ENCODE assay signal across 10 cellular contexts in genomic region chr13:113410472-113411201, GRCh38. TPM values are rescaled to one million over a fixed set of nuclear protein-coding genes. Genes with fewer than 3 reads are reported as not detected.
DNase-seq lines count a peak whose midpoint lies in the region; ATAC-seq, FAIRE-seq and TF ChIP-seq lines count a peak whose summit lies in the region.
"Had no signal": no experiment of that assay in that cellular context is flagged by ENCODE, and none has a peak within 500 bp of the region (broad histone marks: within the 10 kb centered on the region; RNA-seq: fewer than 3 reads in every experiment).

No MANE protein-coding gene starts in this region.

- POLR2A ChIA-PET in HepG2 (lab: Yijun Ruan, JAX), result interaction anchor here (0.8 to 1.0 kb wide), 2 partner anchors 14 to 27 kb away, joined by 3 read pairs; no protein-coding TSS in a partner anchor
- POLR2A ChIA-PET in activated CD4-positive, alpha-beta memory T cell treated with anti-CD3 and anti-CD28 coated beads for 36 hours (lab: Charles Lee), result no interaction called here

- CTCF ChIA-PET in HepG2 (lab: Yijun Ruan, JAX; ENCODE audit: low intra/inter-chr PET ratio, low total read pairs), result no interaction called here
- CTCF ChIA-PET in activated CD4-positive, alpha-beta memory T cell treated with anti-CD3 and anti-CD28 coated beads for 36 hours (lab: Charles Lee), result no interaction called here

- no peaks in the 10 kb centered on the region for H3K4me1 Mint-ChIP-seq in activated CD4-positive, alpha-beta memory T cell treated with anti-CD3 and anti-CD28 coated beads for 36 hours (ENCODE audit: low read depth)

- 26% methylated on average over 11 of the region's 34 CpGs for WGBS in HepG2 (ENCODE audit: low lambda C conversion rate)

- H3K27me3 ChIP-seq in HepG2 (ENCODE audit: control insufficient read depth in 1 of 2, insufficient read depth in 2 of 2, low read length in 2 of 2) (peaks cover 21 to 74% of the 10 kb centered on the region in 2 experiments), vagina (no peaks in the 10 kb centered on the region)

- DNase-seq in Right ventricle myocardium superior, result peak; percentile 40
- no peak for DNase-seq in Right ventricle myocardium inferior (ENCODE audit: missing footprints)
- DNase-seq in astrocyte of the hippocampus (ENCODE audit: low read depth, low spot score), result peak; percentile 91
- peak; percentile 61 for DNase-seq in HepG2 (ENCODE audit: low spot score)
- no peak for DNase-seq in vagina (ENCODE audit: extremely low spot score in 2 of 2)
- no peak for DNase-seq in midbrain (lab: John Stamatoyannopoulos, UW)
- DNase-seq in putamen (ENCODE audit: low spot score), result no peak
- DNase-seq in activated CD4-positive, alpha-beta memory T cell treated with anti-CD3 and anti-CD28 coated beads for 36 hours, result no peak
- DNase-seq: nucleus accumbens had no signal

- no peak overlapping the region for H3K4me3 Mint-ChIP-seq in activated CD4-positive, alpha-beta memory T cell treated with anti-CD3 and anti-CD28 coated beads for 36 hours

- ATAC-seq in Right ventricle myocardium superior (ENCODE audit: poor library complexity) (no peak), Right ventricle myocardium inferior (no peak), HepG2 (peak; percentile 37)

- no peaks in the 10 kb centered on the region for H3K79me2 ChIP-seq in HepG2 (ENCODE audit: insufficient read depth, low read length)

- no peak for FAIRE-seq in HepG2 (lab: Jason Lieb, UNC)

- BruUV-seq in HepG2 (replicated peaks; lab: Mats Ljungman, UMichigan), result no TSS peak

- TF ChIP-seq CTCF in HepG2 (CRISPR knock-in tag; IDR thresholded peaks at IDR 0.05), result no peak
- TF ChIP-seq CTCF in vagina (IDR thresholded peaks at IDR 0.05), result no peak

- H3K4me1 ChIP-seq in HepG2 (ENCODE audit: insufficient read depth, low read length) (peaks cover 32% of the 10 kb centered on the region), vagina (peaks cover 36% of the 10 kb centered on the region)
- H3K4me1 ChIP-seq: HAP-1 had no signal

- no peak overlapping the region for H3K27ac Mint-ChIP-seq in activated CD4-positive, alpha-beta memory T cell treated with anti-CD3 and anti-CD28 coated beads for 36 hours

- H3K9me3 ChIP-seq in HepG2 (ENCODE audit: low read length) (no peaks in the 10 kb centered on the region), vagina (no peaks in the 10 kb centered on the region)
- H3K9me3 ChIP-seq: HAP-1 had no signal

- H3K9me3 Mint-ChIP-seq in activated CD4-positive, alpha-beta memory T cell treated with anti-CD3 and anti-CD28 coated beads for 36 hours, result peaks cover 2% of the 10 kb centered on the region

- intact Hi-C loops in Right ventricle myocardium superior (cut with DNase I), result no loop called here
- intact Hi-C loops in Right ventricle myocardium inferior (cut with DNase I), result loop anchor here (5.0 kb wide), 1 partner anchor 42 kb away; the partner anchor contains the start of gene ADPRHL1
- intact Hi-C loops in HepG2 (cut with micrococcal nuclease; ENCODE audit: unreplicated experiment), result no loop called here
- intact Hi-C loops in vagina (cut with DNase I), result no loop called here
- intact Hi-C loops in activated CD4-positive, alpha-beta memory T cell treated with anti-CD3 and anti-CD28 coated beads for 36 hours (cut with micrococcal nuclease), result no loop called here

- H3K27me3 Mint-ChIP-seq in activated CD4-positive, alpha-beta memory T cell treated with anti-CD3 and anti-CD28 coated beads for 36 hours, result peaks cover 4% of the 10 kb centered on the region

- TF ChIP-seq EP300 in HepG2 (IDR thresholded peaks at IDR 0.05; ENCODE audit: low read depth in 2 of 2, low read length in 2 of 2) (no peak), HepG2 (CRISPR knock-in tag; IDR thresholded peaks at IDR 0.05; ENCODE audit: borderline replicate concordance) (no peak)

- no peak for TF ChIP-seq RAD21 in HepG2 (CRISPR knock-in tag; IDR thresholded peaks at IDR 0.05)

- H3K27ac ChIP-seq in HepG2 (ENCODE audit: extremely low read length, insufficient read depth, low read length) (no peak overlapping the region), vagina (peak overlapping the region; percentile 89)

- peak overlapping the region; percentile 42; the same call in 1 of the 2 replicates for H3K9ac ChIP-seq in HepG2 (ENCODE audit: insufficient read depth, low read depth, low read length)

- H3K4me3 ChIP-seq in HepG2 (replicated peaks in 1 of 3; ENCODE audit: insufficient read depth in 1 of 3, low read depth in 2 of 3, low read length in 3 of 3) (peak overlapping the region in 1 of 3 experiments; percentile 11; a peak in 1 of 6 replicates), vagina (peak overlapping the region; percentile 3 to 29)
- H3K4me3 ChIP-seq: HAP-1 had no signal

- H2AFZ ChIP-seq in HepG2 (ENCODE audit: low read length), result no peak overlapping the region

- H3K36me3 Mint-ChIP-seq in activated CD4-positive, alpha-beta memory T cell treated with anti-CD3 and anti-CD28 coated beads for 36 hours, result no peaks in the 10 kb centered on the region

- TF ChIP-seq POLR2A in HepG2 (IDR thresholded peaks at IDR 0.05; ENCODE audit: insufficient read depth in 1 of 2, low read depth in 2 of 2, low read length in 2 of 2) (no peak), vagina (IDR thresholded peaks at IDR 0.05) (no peak)

- in situ Hi-C loops in HepG2 (cut with HindIII; ENCODE audit: extremely low pct_ligation_motif_present, low pct_unique_long_range_greater_than_20kb), result no loop called here

- no peaks in the 10 kb centered on the region for H4K20me1 ChIP-seq in HepG2 (ENCODE audit: insufficient read depth, low read length)

- H3K36me3 ChIP-seq in HepG2 (replicated peaks in 1 of 2; ENCODE audit: control insufficient read depth in 1 of 2, insufficient read depth in 2 of 2, low read length in 2 of 2) (no peaks in the 10 kb centered on the region), vagina (no peaks in the 10 kb centered on the region)
- H3K36me3 ChIP-seq: HAP-1 had no signal

- peak overlapping the region; percentile 56 for H3K4me2 ChIP-seq in HepG2 (ENCODE audit: low read depth, low read length)

TF ChIP-seq in HepG2, 621 proteins besides CTCF, POLR2A, EP300 and RAD21 (continues in another document):
- TF ChIP-seq ZNF607 (CRISPR knock-in tag; IDR thresholded peaks at IDR 0.05; ENCODE audit: borderline replicate concordance), result 0 out of 2 replicates have a peak, but pooled peaks have one; percentile 29

RNA-seq across cellular contexts. Expression of gene ADPRHL1, which starts 42.7 kb away (rescaled TPM):
- total RNA-seq in Right ventricle myocardium superior (506 TPM), Right ventricle myocardium inferior (468 TPM), HepG2 (2016; rRNA removed; fragmentation: Illumina TruSeq; extraction: Trizol) (0.34 and 0.40 TPM in 2 replicates), vagina (1.7 TPM)
- total RNA-seq in HepG2 (2016; cell fraction: cytosol; rRNA removed; fragmentation: Illumina TruSeq; extraction: Trizol; ENCODE audit: low read depth), result 0.18 and 0.30 TPM in 2 replicates
- 0.37 and 0.50 TPM in 2 replicates for total RNA-seq in HepG2 (2016; cell fraction: insoluble cytoplasmic fraction; rRNA removed; fragmentation: Illumina TruSeq; extraction: Trizol)
- total RNA-seq in HepG2 (2016; cell fraction: membrane; rRNA removed; fragmentation: Illumina TruSeq; extraction: Trizol), result 0.62 TPM in 2 replicates
- total RNA-seq in HepG2 (2016; cell fraction: nucleus; rRNA removed; fragmentation: Illumina TruSeq; extraction: Trizol), result 0.44 and 0.68 TPM in 2 replicates
- 0.34 and 0.65 TPM in 2 replicates for polyA plus RNA-seq in HepG2 (2011; rRNA removed)
- polyA plus RNA-seq in HepG2 (2011; cell fraction: cytosol; rRNA removed), result 0.48 and 0.72 TPM in 2 replicates
- polyA plus RNA-seq in HepG2 (2011; cell fraction: nucleus; rRNA removed), result 0.47 and 0.61 TPM in 2 replicates
- 0.56 and 0.63 TPM in 2 replicates for polyA plus RNA-seq in HepG2 (2012)
- polyA plus RNA-seq in HepG2 (2016; cell fraction: cytosol; fragmentation: Illumina TruSeq; extraction: Trizol; ENCODE audit: low read depth), result 0.46 and 0.52 TPM in 2 replicates
- 0.41 and 0.65 TPM in 2 replicates for polyA plus RNA-seq in HepG2 (2016; cell fraction: insoluble cytoplasmic fraction; fragmentation: Illumina TruSeq; extraction: Trizol; ENCODE audit: low read depth)
- polyA plus RNA-seq in HepG2 (2016; cell fraction: membrane; fragmentation: Illumina TruSeq; extraction: Trizol; ENCODE audit: low read depth), result 0.74 and 1.2 TPM in 2 replicates
- polyA plus RNA-seq in HepG2 (2016; cell fraction: nucleus; fragmentation: Illumina TruSeq; extraction: Trizol; ENCODE audit: insufficient read depth, low read depth), result 1.1 and 1.6 TPM in 2 replicates
- polyA minus RNA-seq in HepG2 (2011; rRNA and poly(A)+ RNA removed; ENCODE audit: low replicate concordance), result 0.66 and 3.3 TPM in 2 replicates
- 0.30 TPM in 1 of 2 replicates, not detected in the other for polyA minus RNA-seq in HepG2 (2011; cell fraction: cytosol; rRNA and poly(A)+ RNA removed)
- polyA minus RNA-seq in HepG2 (2011; cell fraction: nucleus; rRNA and poly(A)+ RNA removed), result 0.64 and 0.87 TPM in 2 replicates
- total RNA-seq in activated CD4-positive, alpha-beta memory T cell treated with anti-CD3 and anti-CD28 coated beads for 36 hours, result under 1 TPM; 0.50 to 0.56 TPM

RNA-seq across cellular contexts. Expression of gene GRTP1, which starts 46.7 kb away (rescaled TPM):
- total RNA-seq in Right ventricle myocardium superior (1.1 TPM), Right ventricle myocardium inferior (1.5 TPM), HepG2 (2016; rRNA removed; fragmentation: Illumina TruSeq; extraction: Trizol) (30.3 and 30.8 TPM in 2 replicates), vagina (15.0 TPM)
- 17.7 and 18.0 TPM in 2 replicates for total RNA-seq in HepG2 (2016; cell fraction: cytosol; rRNA removed; fragmentation: Illumina TruSeq; extraction: Trizol; ENCODE audit: low read depth)
- total RNA-seq in HepG2 (2016; cell fraction: insoluble cytoplasmic fraction; rRNA removed; fragmentation: Illumina TruSeq; extraction: Trizol), result 26.5 and 33.7 TPM in 2 replicates
- total RNA-seq in HepG2 (2016; cell fraction: membrane; rRNA removed; fragmentation: Illumina TruSeq; extraction: Trizol), result 27.8 and 29.0 TPM in 2 replicates
- total RNA-seq in HepG2 (2016; cell fraction: nucleus; rRNA removed; fragmentation: Illumina TruSeq; extraction: Trizol), result 23.1 and 27.9 TPM in 2 replicates
- 40.5 and 40.6 TPM in 2 replicates for polyA plus RNA-seq in HepG2 (2011; rRNA removed)
- polyA plus RNA-seq in HepG2 (2011; cell fraction: cytosol; rRNA removed), result 37.5 and 37.6 TPM in 2 replicates
- 59.1 and 60.0 TPM in 2 replicates for polyA plus RNA-seq in HepG2 (2011; cell fraction: nucleus; rRNA removed)
- 34.3 and 37.7 TPM in 2 replicates for polyA plus RNA-seq in HepG2 (2012)
- polyA plus RNA-seq in HepG2 (2016; cell fraction: cytosol; fragmentation: Illumina TruSeq; extraction: Trizol; ENCODE audit: low read depth), result 20.4 and 24.5 TPM in 2 replicates
- 35.9 and 37.1 TPM in 2 replicates for polyA plus RNA-seq in HepG2 (2016; cell fraction: insoluble cytoplasmic fraction; fragmentation: Illumina TruSeq; extraction: Trizol; ENCODE audit: low read depth)
- 24.9 and 27.8 TPM in 2 replicates for polyA plus RNA-seq in HepG2 (2016; cell fraction: membrane; fragmentation: Illumina TruSeq; extraction: Trizol; ENCODE audit: low read depth)
- 54.4 and 56.0 TPM in 2 replicates for polyA plus RNA-seq in HepG2 (2016; cell fraction: nucleus; fragmentation: Illumina TruSeq; extraction: Trizol; ENCODE audit: insufficient read depth, low read depth)
- 6.8 and 20.0 TPM in 2 replicates for polyA minus RNA-seq in HepG2 (2011; rRNA and poly(A)+ RNA removed; ENCODE audit: low replicate concordance)
- 21.8 and 23.7 TPM in 2 replicates for polyA minus RNA-seq in HepG2 (2011; cell fraction: cytosol; rRNA and poly(A)+ RNA removed)
- polyA minus RNA-seq in HepG2 (2011; cell fraction: nucleus; rRNA and poly(A)+ RNA removed), result 23.2 and 26.8 TPM in 2 replicates
- total RNA-seq in activated CD4-positive, alpha-beta memory T cell treated with anti-CD3 and anti-CD28 coated beads for 36 hours, result under 1 TPM; 0.44 to 0.59 TPM

Comparison
In these comparisons a context has a peak if more than half of its experiments do, and no peak if none do; other contexts are left out.
1. DNase-seq: peak in Right ventricle myocardium superior (single experiment), astrocyte of the hippocampus (single experiment) and HepG2 (single experiment); none in Right ventricle myocardium inferior (single experiment), vagina (0 of 2), midbrain (single experiment), putamen (single experiment) and activated CD4-positive, alpha-beta memory T cell treated with anti-CD3 and anti-CD28 coated beads for 36 hours (single experiment).
2. RNA of gene ADPRHL1, which starts 42.7 kb away (total RNA-seq): 506 TPM in Right ventricle myocardium superior (single experiment) and 468 TPM in Right ventricle myocardium inferior (single experiment); 1.7 TPM in vagina (single experiment), 0.50 to 0.56 TPM in activated CD4-positive, alpha-beta memory T cell treated with anti-CD3 and anti-CD28 coated beads for 36 hours and 0.18 to 0.68 TPM in HepG2; every median in the first group is over 100 times any median in the second.